Comparison of ENCODE assay signal across 1 cellular context in the genomic region with DNA sequence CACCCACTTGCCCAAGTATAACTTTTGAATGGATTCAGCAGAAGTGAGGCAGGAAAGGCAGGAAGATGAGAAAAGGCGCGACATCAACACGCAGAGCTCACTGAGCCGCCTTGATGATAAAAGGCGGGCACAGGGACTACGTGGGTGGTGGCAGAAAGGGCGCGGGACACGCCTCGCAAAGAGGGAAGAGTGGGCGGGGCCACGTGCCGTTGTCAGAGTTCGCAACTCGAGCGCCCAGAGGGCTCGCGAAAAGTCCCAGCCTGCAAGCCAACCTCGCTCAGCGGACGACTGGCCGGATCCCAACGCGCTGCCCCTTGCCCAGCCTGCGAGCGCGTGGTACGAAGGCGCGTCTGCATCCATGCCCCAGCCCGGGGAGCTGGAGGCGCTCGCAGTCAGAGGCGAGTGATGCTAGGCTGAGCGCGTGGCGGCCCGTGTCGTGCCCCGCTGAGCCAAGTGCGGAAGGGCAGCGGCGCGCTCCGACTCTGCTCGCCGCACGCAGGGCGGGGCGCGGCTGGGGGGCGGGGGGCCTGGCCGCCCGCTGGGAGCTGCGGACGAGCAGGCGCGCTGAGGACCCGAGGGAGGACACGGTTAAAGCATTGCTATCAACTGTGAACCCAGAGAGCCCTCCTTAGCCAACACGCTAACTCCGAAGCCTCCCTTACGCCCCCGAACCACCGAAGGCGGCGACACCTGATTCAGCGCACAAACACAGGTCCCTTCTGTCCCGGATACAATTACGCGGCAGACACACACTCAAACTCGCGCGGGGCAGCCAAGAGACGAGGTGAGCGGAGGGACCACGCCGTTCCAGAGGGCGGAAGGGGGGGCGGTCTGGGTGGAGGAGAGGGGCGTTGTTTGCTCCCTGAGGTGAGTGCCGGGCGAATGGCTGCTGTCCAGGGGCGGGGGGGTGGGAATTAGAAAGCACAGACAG.
TF ChIP-seq lines count a peak whose summit lies in the region.

Gene UGT8, plus strand, starts transcription at position 617 of the 931 bp plus-strand sequence. CDS start 24,074 bp downstream, outside the sequence.

TF ChIP-seq in K562, 482 proteins besides CTCF, POLR2A, EP300 and RAD21 (continued from another document):
- peak; percentile 54; the same call in 1 of the 2 replicates for TF ChIP-seq MGA (IDR thresholded peaks at IDR 0.05)
- TF ChIP-seq MTA3 (IDR thresholded peaks at IDR 0.05; ENCODE audit: borderline replicate concordance), result 0 out of 2 replicates have a peak, but pooled peaks have one; percentile 30
- no peak for TF ChIP-seq ATF1 (CRISPR knock-in tag; IDR thresholded peaks at IDR 0.05)
- TF ChIP-seq ATF1 (tag; IDR thresholded peaks at IDR 0.05), result peak; percentile 23; the same call in 1 of the 2 replicates
- TF ChIP-seq, protein P1, sequence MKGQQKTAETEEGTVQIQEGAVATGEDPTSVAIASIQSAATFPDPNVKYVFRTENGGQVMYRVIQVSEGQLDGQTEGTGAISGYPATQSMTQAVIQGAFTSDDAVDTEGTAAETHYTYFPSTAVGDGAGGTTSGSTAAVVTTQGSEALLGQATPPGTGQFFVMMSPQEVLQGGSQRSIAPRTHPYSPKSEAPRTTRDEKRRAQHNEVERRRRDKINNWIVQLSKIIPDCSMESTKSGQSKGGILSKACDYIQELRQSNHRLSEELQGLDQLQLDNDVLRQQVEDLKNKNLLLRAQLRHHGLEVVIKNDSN (CRISPR knock-in tag; IDR thresholded peaks at IDR 0.05), result 0 out of 2 replicates have a peak, but pooled peaks have one; percentile 14
- peak; percentile 17; the same call in 1 of the 2 replicates for TF ChIP-seq RAD51 (IDR thresholded peaks at IDR 0.05; ENCODE audit: borderline replicate concordance, low read depth)
- TF ChIP-seq MYC (IDR thresholded peaks at IDR 0.05; ENCODE audit: low read depth, low read length), result 0 out of 2 replicates have a peak, but pooled peaks have one; percentile 10
- TF ChIP-seq MYC (CRISPR knock-in tag; IDR thresholded peaks at IDR 0.05; ENCODE audit: borderline replicate concordance, low read depth), result no peak
